19 cellular contexts compared by ENCODE assay signal in genomic region chr1:246893205-246893939, GRCh38. TPM values are rescaled to one million over a fixed set of nuclear protein-coding genes. Genes with fewer than 3 reads are reported as not detected.
DNase-seq lines count a peak whose midpoint lies in the region; ATAC-seq and TF ChIP-seq lines count a peak whose summit lies in the region.
"Had no signal": no experiment of that assay in that cellular context is flagged by ENCODE, and none has a peak within 500 bp of the region (broad histone marks: within the 10 kb centered on the region; RNA-seq: fewer than 3 reads in every experiment).

No MANE protein-coding gene starts in this region.

- H3K36me3 ChIP-seq in breast epithelium (no peaks in the 10 kb centered on the region), HAP-1 (replicated peaks) (peaks cover 78% of the 10 kb centered on the region)

- no peaks in the 10 kb centered on the region for H3K4me1 ChIP-seq in breast epithelium
- H3K4me1 ChIP-seq in HAP-1: no peaks in the 10 kb centered on the region
- H3K4me1 ChIP-seq: heart right ventricle, left lung, right atrium auricular region had no signal

- no peaks in the 10 kb centered on the region for H3K9me3 Mint-ChIP-seq in MCF 10A (ENCODE audit: unreplicated experiment)
- H3K9me3 Mint-ChIP-seq: activated naive CD8-positive, alpha-beta T cell treated with anti-CD3 and anti-CD28 coated beads, Interleukin-2, amount 10 ng/mL, durations not matched to agents 7 days and 5 days; naive thymus-derived CD8-positive, alpha-beta T cell had no signal

- peak overlapping the region; percentile 58 for H3K27ac Mint-ChIP-seq in MCF 10A (ENCODE audit: low read depth, unreplicated experiment)
- H3K27ac Mint-ChIP-seq: activated naive CD8-positive, alpha-beta T cell treated with anti-CD3 and anti-CD28 coated beads, Interleukin-2, amount 10 ng/mL, durations not matched to agents 7 days and 5 days had no signal

- intact Hi-C loops in MCF 10A (cut with micrococcal nuclease) (no loop called here), breast epithelium (cut with DNase I; ENCODE audit: low total_unique reads) (no loop called here)

- H3K9me3 ChIP-seq in breast epithelium (no peaks in the 10 kb centered on the region), HAP-1 (no peaks in the 10 kb centered on the region)
- H3K9me3 ChIP-seq: heart right ventricle, left lung, right atrium auricular region had no signal

- DNase-seq in MCF 10A (ENCODE audit: unreplicated experiment) (no peak), breast epithelium (ENCODE audit: low spot score in 2 of 2) (no peak), DMS114 treated with DMSO at 0.1 percent for 48 hours (lab: John Stamatoyannopoulos, UW; ENCODE audit: unreplicated experiment) (no peak), T-helper 9 cell (no peak), NCI-H146 (lab: John Stamatoyannopoulos, UW) (no peak), HAP-1 (ENCODE audit: low spot score in 2 of 2) (no peak)
- DNase-seq: activated naive CD8-positive, alpha-beta T cell treated with anti-CD3 and anti-CD28 coated beads, Interleukin-2, amount 10 ng/mL, durations not matched to agents 7 days and 5 days; AML-193; cerebellar nuclear complex; DND-41; heart right ventricle; naive thymus-derived CD8-positive, alpha-beta T cell; NCI-H1048; NCI-H2227 treated with DMSO at 0.1 percent for 48 hours had no signal

- H3K27me3 ChIP-seq in breast epithelium (no peaks in the 10 kb centered on the region), HAP-1 (ENCODE audit: low read depth) (no peaks in the 10 kb centered on the region)
- H3K27me3 ChIP-seq: heart right ventricle, left lung, right atrium auricular region had no signal

- H3K4me3 ChIP-seq in breast epithelium: no peak overlapping the region
- no peak overlapping the region for H3K4me3 ChIP-seq in HAP-1
- H3K4me3 ChIP-seq: heart right ventricle, left lung, right atrium auricular region had no signal

- no peaks in the 10 kb centered on the region for H3K27me3 Mint-ChIP-seq in MCF 10A (ENCODE audit: insufficient read depth, unreplicated experiment)
- H3K27me3 Mint-ChIP-seq: activated naive CD8-positive, alpha-beta T cell treated with anti-CD3 and anti-CD28 coated beads, Interleukin-2, amount 10 ng/mL, durations not matched to agents 7 days and 5 days; naive thymus-derived CD8-positive, alpha-beta T cell had no signal

- in situ Hi-C loops in HAP-1 (cut with MboI; ENCODE audit: low sequenced_read_pairs): no loop called here

- peaks cover 100% of the 10 kb centered on the region for H3K36me3 Mint-ChIP-seq in MCF 10A (ENCODE audit: insufficient read depth, unreplicated experiment)

- no peak for TF ChIP-seq POLR2A in breast epithelium (IDR thresholded peaks at IDR 0.05)

- H3K4me1 Mint-ChIP-seq in MCF 10A (ENCODE audit: insufficient read depth, unreplicated experiment): no peaks in the 10 kb centered on the region
- H3K4me1 Mint-ChIP-seq: activated naive CD8-positive, alpha-beta T cell treated with anti-CD3 and anti-CD28 coated beads, Interleukin-2, amount 10 ng/mL, durations not matched to agents 7 days and 5 days had no signal

- TF ChIP-seq CTCF in MCF 10A (IDR thresholded peaks at IDR 0.05; ENCODE audit: unreplicated experiment): no peak
- TF ChIP-seq CTCF in breast epithelium (IDR thresholded peaks at IDR 0.05): no peak

- POLR2A ChIA-PET in MCF 10A (lab: Yijun Ruan, JAX): interaction anchor here (0.8 to 1.6 kb wide), 2 partner anchors 185 to 211 kb away, joined by 3 to 5 read pairs; partner anchors contain the start of gene ZNF670

- no peak overlapping the region for H3K4me3 Mint-ChIP-seq in MCF 10A (ENCODE audit: unreplicated experiment)
- H3K4me3 Mint-ChIP-seq: activated naive CD8-positive, alpha-beta T cell treated with anti-CD3 and anti-CD28 coated beads, Interleukin-2, amount 10 ng/mL, durations not matched to agents 7 days and 5 days; naive thymus-derived CD8-positive, alpha-beta T cell had no signal

- BruUV-seq in MCF 10A (replicated peaks; lab: Mats Ljungman, UMichigan): no TSS peak

- ATAC-seq in GM21529 (IDR thresholded peaks at IDR 0.05; ENCODE audit: unreplicated experiment) (peak; percentile 69), HG03442 (IDR thresholded peaks at IDR 0.05; ENCODE audit: unreplicated experiment) (peak; percentile 84)
- ATAC-seq: heart right ventricle; HepG2; left lung; naive thymus-derived CD8-positive, alpha-beta T cell had no signal

- H3K27ac ChIP-seq in breast epithelium: no peak overlapping the region
- H3K27ac ChIP-seq: heart right ventricle, left lung, right atrium auricular region had no signal

- CTCF ChIA-PET in MCF 10A (lab: Yijun Ruan, JAX): interaction anchor here (0.7 to 3.5 kb wide), 3 partner anchors 8 to 260 kb away, joined by 3 to 21 read pairs (median 3); no protein-coding TSS in a partner anchor

RNA-seq across cellular contexts. Expression of gene AHCTF1, which starts 38.4 kb away (rescaled TPM):
- total RNA-seq in MCF 10A (2022) (79.5 and 112 TPM in 2 replicates), breast epithelium (10 to 100 TPM; 44.9 to 82.2 (median 55.9) TPM)
